2 cellular contexts compared by ENCODE assay signal in genomic region chr6:33390173-33390572, GRCh38.
A peak's percentile ranks its signal among the peaks of the same experiment; 100 is the strongest.
TF ChIP-seq lines count a peak whose summit lies in the region.

No MANE protein-coding gene starts in this region.

TF ChIP-seq in IMR-90, 13 proteins besides CTCF, POLR2A, EP300 and RAD21:
- TF ChIP-seq RFX5 (IDR thresholded peaks at IDR 0.05; ENCODE audit: low read depth, low read length) (no peak), ELK1 (IDR thresholded peaks at IDR 0.05; ENCODE audit: borderline replicate concordance, low read depth, low read length) (no peak), NFE2L2 (IDR thresholded peaks at IDR 0.05; ENCODE audit: low read depth, low read length) (no peak), RCOR1 (IDR thresholded peaks at IDR 0.05; ENCODE audit: insufficient replicate concordance, low read length) (no peak), CHD1 (IDR thresholded peaks at IDR 0.05; ENCODE audit: low read depth, low read length) (no peak), FOS (IDR thresholded peaks at IDR 0.05; ENCODE audit: low read depth, low read length) (no peak), CEBPB (IDR thresholded peaks at IDR 0.05; ENCODE audit: low read depth, low read length) (no peak), MAFK (IDR thresholded peaks at IDR 0.05; ENCODE audit: low read depth, low read length) (no peak), SMC3 (IDR thresholded peaks at IDR 0.05; ENCODE audit: low read depth, low read length) (no peak), BHLHE40 (IDR thresholded peaks at IDR 0.05; ENCODE audit: low read depth, low read length) (no peak), MAZ (IDR thresholded peaks at IDR 0.05; ENCODE audit: borderline replicate concordance, low read depth, low read length) (no peak), MXI1 (IDR thresholded peaks at IDR 0.05; ENCODE audit: borderline replicate concordance, low read depth, low read length) (no peak)
- TF ChIP-seq, protein P1, sequence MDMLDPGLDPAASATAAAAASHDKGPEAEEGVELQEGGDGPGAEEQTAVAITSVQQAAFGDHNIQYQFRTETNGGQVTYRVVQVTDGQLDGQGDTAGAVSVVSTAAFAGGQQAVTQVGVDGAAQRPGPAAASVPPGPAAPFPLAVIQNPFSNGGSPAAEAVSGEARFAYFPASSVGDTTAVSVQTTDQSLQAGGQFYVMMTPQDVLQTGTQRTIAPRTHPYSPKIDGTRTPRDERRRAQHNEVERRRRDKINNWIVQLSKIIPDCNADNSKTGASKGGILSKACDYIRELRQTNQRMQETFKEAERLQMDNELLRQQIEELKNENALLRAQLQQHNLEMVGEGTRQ (IDR thresholded peaks at IDR 0.05; ENCODE audit: low read depth, low read length), result no peak

TF ChIP-seq in K562, 482 proteins besides CTCF, POLR2A, EP300 and RAD21:
- TF ChIP-seq ZC3H8 (IDR thresholded peaks at IDR 0.05) (no peak), NR2F6 (CRISPR knock-in tag; IDR thresholded peaks at IDR 0.05) (no peak), XRCC3 (IDR thresholded peaks at IDR 0.05) (no peak), KLF10 (CRISPR knock-in tag; IDR thresholded peaks at IDR 0.05) (no peak), NR1H2 (CRISPR knock-in tag; IDR thresholded peaks at IDR 0.05) (no peak)
- TF ChIP-seq, protein P2, sequence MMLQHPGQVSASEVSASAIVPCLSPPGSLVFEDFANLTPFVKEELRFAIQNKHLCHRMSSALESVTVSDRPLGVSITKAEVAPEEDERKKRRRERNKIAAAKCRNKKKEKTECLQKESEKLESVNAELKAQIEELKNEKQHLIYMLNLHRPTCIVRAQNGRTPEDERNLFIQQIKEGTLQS (IDR thresholded peaks at IDR 0.05), result no peak
- TF ChIP-seq, protein P2 (CRISPR knock-in tag; conservative IDR thresholded peaks at IDR 0.05), result no peak
- TF ChIP-seq, protein P3, sequence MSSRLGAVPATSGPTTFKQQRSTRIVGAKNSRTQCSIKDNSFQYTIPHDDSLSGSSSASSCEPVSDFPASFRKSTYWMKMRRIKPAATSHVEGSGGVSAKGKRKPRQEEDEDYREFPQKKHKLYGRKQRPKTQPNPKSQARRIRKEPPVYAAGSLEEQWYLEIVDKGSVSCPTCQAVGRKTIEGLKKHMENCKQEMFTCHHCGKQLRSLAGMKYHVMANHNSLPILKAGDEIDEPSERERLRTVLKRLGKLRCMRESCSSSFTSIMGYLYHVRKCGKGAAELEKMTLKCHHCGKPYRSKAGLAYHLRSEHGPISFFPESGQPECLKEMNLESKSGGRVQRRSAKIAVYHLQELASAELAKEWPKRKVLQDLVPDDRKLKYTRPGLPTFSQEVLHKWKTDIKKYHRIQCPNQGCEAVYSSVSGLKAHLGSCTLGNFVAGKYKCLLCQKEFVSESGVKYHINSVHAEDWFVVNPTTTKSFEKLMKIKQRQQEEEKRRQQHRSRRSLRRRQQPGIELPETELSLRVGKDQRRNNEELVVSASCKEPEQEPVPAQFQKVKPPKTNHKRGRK (tag; IDR thresholded peaks at IDR 0.05), result peak; percentile 92
